In genomic region chr19:7535993-7536685, GRCh38 we compare ENCODE assay signal across 8 cellular contexts. TPM values are rescaled to one million over a fixed set of nuclear protein-coding genes. Genes with fewer than 3 reads are reported as not detected.
DNase-seq lines count a peak whose midpoint lies in the region; ATAC-seq and TF ChIP-seq lines count a peak whose summit lies in the region.

No MANE protein-coding gene starts in this region.

- H3K36me3 Mint-ChIP-seq in natural killer cell treated with Interleukin-12 subunit alpha and Interleukin-12 subunit beta and Interleukin-15 and Interleukin-18, amount 100 ng/mL, for 72 hours: peaks cover 9% of the 10 kb centered on the region

- no peaks in the 10 kb centered on the region for H3K4me1 ChIP-seq in ectodermal cell (ENCODE audit: control insufficient read depth, insufficient read depth, low read length)

- TF ChIP-seq CTCF in GM12875 (IDR thresholded peaks at IDR 0.05; ENCODE audit: borderline replicate concordance, insufficient read depth, low read depth, low read length): no peak

- 32 to 35% methylated on average over 30 of the region's 30 CpGs for WGBS in ectodermal cell, 2 experiments

- peak overlapping the region; percentile 99 for H3K4me3 Mint-ChIP-seq in natural killer cell treated with Interleukin-12 subunit alpha and Interleukin-12 subunit beta and Interleukin-15 and Interleukin-18, amount 100 ng/mL, for 72 hours

- ATAC-seq in natural killer cell treated with Interleukin-12 subunit alpha and Interleukin-12 subunit beta and Interleukin-15 and Interleukin-18, amount 100 ng/mL, for 72 hours: peak in 1 of 2 donors; percentile 0

- no peaks in the 10 kb centered on the region for H3K27me3 ChIP-seq in MG63
- no peaks in the 10 kb centered on the region for H3K27me3 ChIP-seq in ectodermal cell (ENCODE audit: control insufficient read depth, insufficient read depth, low read length, poor library complexity, severe bottlenecking)

- H3K27ac Mint-ChIP-seq in natural killer cell treated with Interleukin-12 subunit alpha and Interleukin-12 subunit beta and Interleukin-15 and Interleukin-18, amount 100 ng/mL, for 72 hours: peak overlapping the region; percentile 80 to 92

- no peaks in the 10 kb centered on the region for H3K27me3 Mint-ChIP-seq in natural killer cell treated with Interleukin-12 subunit alpha and Interleukin-12 subunit beta and Interleukin-15 and Interleukin-18, amount 100 ng/mL, for 72 hours

- no peak overlapping the region for H3K27ac ChIP-seq in ectodermal cell (ENCODE audit: insufficient read depth, low read depth, low read length, poor library complexity, severe bottlenecking)

- no peaks in the 10 kb centered on the region for H3K9me3 Mint-ChIP-seq in natural killer cell treated with Interleukin-12 subunit alpha and Interleukin-12 subunit beta and Interleukin-15 and Interleukin-18, amount 100 ng/mL, for 72 hours

- H3K36me3 ChIP-seq in MG63: peaks cover 42% of the 10 kb centered on the region
- H3K36me3 ChIP-seq in ectodermal cell (ENCODE audit: control insufficient read depth, insufficient read depth, low read length): peaks cover 2% of the 10 kb centered on the region

- H3K9me3 ChIP-seq in MG63 (no peaks in the 10 kb centered on the region), ectodermal cell (ENCODE audit: control insufficient read depth, low read length) (no peaks in the 10 kb centered on the region)

- no peak for DNase-seq in MG63
- DNase-seq in natural killer cell treated with Interleukin-12 subunit alpha and Interleukin-12 subunit beta and Interleukin-15 and Interleukin-18, amount 100 ng/mL, for 72 hours (ENCODE audit: low spot score): no peak
- DNase-seq in foreskin melanocyte: no peak
- no peak for DNase-seq in activated effector memory CD4-positive, alpha-beta T cell treated with anti-CD3 and anti-CD28 coated beads, Interleukin-2, amount 50 U/mL, for 16 hours
- DNase-seq in activated CD8-positive, alpha-beta memory T cell treated with anti-CD3 and anti-CD28 coated beads, Interleukin-2, amount 50 U/mL, for 4 hours: no peak
- DNase-seq in SIG-M5 treated with dmso at 0.1 percent for 504 hours (lab: John Stamatoyannopoulos, UW; ENCODE audit: unreplicated experiment): no peak

- peaks cover 26 to 27% of the 10 kb centered on the region in 2 donors for H3K4me1 Mint-ChIP-seq in natural killer cell treated with Interleukin-12 subunit alpha and Interleukin-12 subunit beta and Interleukin-15 and Interleukin-18, amount 100 ng/mL, for 72 hours (ENCODE audit: low read depth in 2 of 2)

- H3K4me3 ChIP-seq in GM12875 (ENCODE audit: low read depth, low read length): peak overlapping the region; percentile 99
- peak overlapping the region; percentile 86 for H3K4me3 ChIP-seq in MG63
- H3K4me3 ChIP-seq in ectodermal cell (ENCODE audit: insufficient read depth, low read depth, low read length): peak overlapping the region; percentile 75

RNA-seq across cellular contexts. Expression of gene PNPLA6, which starts 0.6 kb away (rescaled TPM):
- total RNA-seq in MG63 (2014; rRNA removed; shearing (Covaris generic); ENCODE audit: low replicate concordance): 175 and 184 TPM in 2 replicates
- polyA plus RNA-seq in ectodermal cell (2013, experiment 1 of 4): 148 TPM
- 166 TPM for polyA plus RNA-seq in ectodermal cell (2013, experiment 2 of 4)
- polyA plus RNA-seq in ectodermal cell (2013, experiment 3 of 4): 99.0 TPM
- 112 TPM for polyA plus RNA-seq in ectodermal cell (2013, experiment 4 of 4)
- 100 to 1,000 TPM; 259 to 369 TPM for total RNA-seq in natural killer cell treated with Interleukin-12 subunit alpha and Interleukin-12 subunit beta and Interleukin-15 and Interleukin-18, amount 100 ng/mL, for 72 hours

RNA-seq across cellular contexts. Expression of gene MCOLN1, which starts 13.7 kb away (rescaled TPM):
- total RNA-seq in MG63 (2014; rRNA removed; shearing (Covaris generic); ENCODE audit: low replicate concordance): 6.4 and 10.3 TPM in 2 replicates
- 15.2 TPM for polyA plus RNA-seq in ectodermal cell (2013, experiment 1 of 4)
- polyA plus RNA-seq in ectodermal cell (2013, experiment 2 of 4): 19.7 TPM
- polyA plus RNA-seq in ectodermal cell (2013, experiment 3 of 4): 12.3 TPM
- polyA plus RNA-seq in ectodermal cell (2013, experiment 4 of 4): 14.1 TPM
- 10 to 100 TPM; 26.0 to 41.2 TPM for total RNA-seq in natural killer cell treated with Interleukin-12 subunit alpha and Interleukin-12 subunit beta and Interleukin-15 and Interleukin-18, amount 100 ng/mL, for 72 hours

RNA-seq across cellular contexts. Expression of gene ZNF358, which starts 20.2 kb away (rescaled TPM):
- 37.2 and 44.9 TPM in 2 replicates for total RNA-seq in MG63 (2014; rRNA removed; shearing (Covaris generic); ENCODE audit: low replicate concordance)
- 65.4 TPM for polyA plus RNA-seq in ectodermal cell (2013, experiment 1 of 4)
- 78.9 TPM for polyA plus RNA-seq in ectodermal cell (2013, experiment 2 of 4)
- 63.0 TPM for polyA plus RNA-seq in ectodermal cell (2013, experiment 3 of 4)
- polyA plus RNA-seq in ectodermal cell (2013, experiment 4 of 4): 66.9 TPM
- total RNA-seq in natural killer cell treated with Interleukin-12 subunit alpha and Interleukin-12 subunit beta and Interleukin-15 and Interleukin-18, amount 100 ng/mL, for 72 hours: 10 to 100 TPM; 10.2 to 15.6 TPM

RNA-seq across cellular contexts. Expression of gene PEX11G, which starts 47.3 kb away (rescaled TPM):
- not detected in 2 replicates for total RNA-seq in MG63 (2014; rRNA removed; shearing (Covaris generic); ENCODE audit: low replicate concordance)
- polyA plus RNA-seq in ectodermal cell (2013, experiment 1 of 4): 4.7 TPM
- polyA plus RNA-seq in ectodermal cell (2013, experiment 2 of 4): 3.3 TPM
- polyA plus RNA-seq in ectodermal cell (2013, experiment 3 of 4): 3.6 TPM
- 4.7 TPM for polyA plus RNA-seq in ectodermal cell (2013, experiment 4 of 4)
- 1 to 10 TPM; 1.2 to 1.4 TPM for total RNA-seq in natural killer cell treated with Interleukin-12 subunit alpha and Interleukin-12 subunit beta and Interleukin-15 and Interleukin-18, amount 100 ng/mL, for 72 hours

RNA-seq across cellular contexts. Expression of gene CAMSAP3, which starts 59.5 kb away (rescaled TPM):
- 0.56 and 0.89 TPM in 2 replicates for total RNA-seq in MG63 (2014; rRNA removed; shearing (Covaris generic); ENCODE audit: low replicate concordance)
- 20.3 TPM for polyA plus RNA-seq in ectodermal cell (2013, experiment 1 of 4)
- 21.9 TPM for polyA plus RNA-seq in ectodermal cell (2013, experiment 2 of 4)
- 17.9 TPM for polyA plus RNA-seq in ectodermal cell (2013, experiment 3 of 4)
- polyA plus RNA-seq in ectodermal cell (2013, experiment 4 of 4): 22.6 TPM
- total RNA-seq in natural killer cell treated with Interleukin-12 subunit alpha and Interleukin-12 subunit beta and Interleukin-15 and Interleukin-18, amount 100 ng/mL, for 72 hours: 1 to 10 TPM in 1 of 2 donors, under 1 TPM in 1; 0.36 to 1.2 TPM
